ENCODE assay signal across 4 cellular contexts in the genomic region with DNA sequence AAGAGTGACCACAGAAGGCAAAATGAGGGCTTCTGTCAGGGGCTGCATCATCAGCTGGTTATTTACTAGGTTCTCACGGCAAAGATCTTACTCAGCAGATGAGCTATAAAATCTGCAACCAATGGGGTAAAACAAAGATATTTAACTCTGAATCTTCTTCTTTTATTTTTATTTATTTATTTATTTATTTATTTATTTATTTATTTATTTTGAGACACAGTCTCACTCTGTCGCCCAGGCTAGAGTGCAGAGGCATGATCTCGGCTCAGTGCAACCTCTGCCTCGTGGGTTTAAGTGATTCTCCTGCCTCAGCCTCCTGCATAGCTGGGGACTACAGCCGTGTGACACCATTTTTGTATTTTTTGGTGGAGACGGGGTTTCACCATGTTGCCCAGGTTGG. TPM values are rescaled to one million over a fixed set of nuclear protein-coding genes. Genes with fewer than 3 reads are reported as not detected.
"Had no signal": no experiment of that assay in that cellular context is flagged by ENCODE, and none has a peak within 500 bp of the region (broad histone marks: within the 10 kb centered on the region; RNA-seq: fewer than 3 reads in every experiment).

No MANE protein-coding gene starts in this region.

- H3K4me3 ChIP-seq: GM12878 had no signal

- DNase-seq: GDM1, GF-D8 had no signal

RNA-seq across cellular contexts. Expression of a gene that starts 11.3 kb away (rescaled TPM):
- total RNA-seq: G401 had no signal
